Comparison of ENCODE assay signal across 1 cellular context in genomic region chr1:30957560-30958222, GRCh38.
TF ChIP-seq lines count a peak whose summit lies in the region.

No MANE protein-coding gene starts in this region.

TF ChIP-seq in WTC11, 78 proteins besides CTCF, POLR2A, EP300 and RAD21:
- TF ChIP-seq ARID4B (CRISPR knock-in tag; IDR thresholded peaks at IDR 0.05; ENCODE audit: borderline replicate concordance) (no peak), ATF1 (CRISPR knock-in tag; IDR thresholded peaks at IDR 0.05) (no peak), SMAD3 (CRISPR knock-in tag; IDR thresholded peaks at IDR 0.05; ENCODE audit: borderline replicate concordance) (no peak), NR1H2 (CRISPR knock-in tag; IDR thresholded peaks at IDR 0.05) (no peak), NFE2L1 (CRISPR knock-in tag; IDR thresholded peaks at IDR 0.05) (no peak), ATF6 (CRISPR knock-in tag; IDR thresholded peaks at IDR 0.05) (no peak), ZMAT4 (CRISPR knock-in tag; IDR thresholded peaks at IDR 0.05) (no peak), ESRRA (CRISPR knock-in tag; IDR thresholded peaks at IDR 0.05; ENCODE audit: borderline replicate concordance) (no peak), USF2 (CRISPR knock-in tag; IDR thresholded peaks at IDR 0.05) (no peak), PRDM15 (CRISPR knock-in tag; IDR thresholded peaks at IDR 0.05) (no peak), MAX (CRISPR knock-in tag; IDR thresholded peaks at IDR 0.05) (no peak), AR (CRISPR knock-in tag; IDR thresholded peaks at IDR 0.05) (no peak), EMX1 (CRISPR knock-in tag; IDR thresholded peaks at IDR 0.05) (no peak), CDX4 (CRISPR knock-in tag; IDR thresholded peaks at IDR 0.05; ENCODE audit: borderline replicate concordance) (no peak), ZNF219 (CRISPR knock-in tag; IDR thresholded peaks at IDR 0.05; ENCODE audit: borderline replicate concordance) (no peak), ZBTB21 (CRISPR knock-in tag; IDR thresholded peaks at IDR 0.05; ENCODE audit: borderline replicate concordance) (no peak), E2F4 (CRISPR knock-in tag; IDR thresholded peaks at IDR 0.05; ENCODE audit: borderline replicate concordance, low read depth) (no peak), CREB1 (CRISPR knock-in tag; IDR thresholded peaks at IDR 0.05) (no peak)
